ENCODE assay signal across 13 cellular contexts in genomic region chr1:36453051-36453450, GRCh38. TPM values are rescaled to one million over a fixed set of nuclear protein-coding genes. Genes with fewer than 3 reads are reported as not detected.
DNase-seq lines count a peak whose midpoint lies in the region; ATAC-seq and TF ChIP-seq lines count a peak whose summit lies in the region.
"Had no signal": no experiment of that assay in that cellular context is flagged by ENCODE, and none has a peak within 500 bp of the region (broad histone marks: within the 10 kb centered on the region; RNA-seq: fewer than 3 reads in every experiment).

No MANE protein-coding gene starts in this region.

- H3K9me3 Mint-ChIP-seq in IgD-negative memory B cell, result peaks cover 0 to 2% (median 0%) of the 10 kb centered on the region in 3 donors
- H3K9me3 Mint-ChIP-seq in nephron, result no peaks in the 10 kb centered on the region
- H3K9me3 Mint-ChIP-seq: CD4-positive, alpha-beta memory T cell; GM23338; HFFc6 had no signal

- H3K4me1 Mint-ChIP-seq in IgD-negative memory B cell (peaks cover 12 to 21% (median 15%) of the 10 kb centered on the region in 3 donors), nephron (peaks cover 18% of the 10 kb centered on the region)

- no peaks in the 10 kb centered on the region for H3K27me3 Mint-ChIP-seq in IgD-negative memory B cell
- no peaks in the 10 kb centered on the region for H3K27me3 Mint-ChIP-seq in nephron (ENCODE audit: low read depth)
- H3K27me3 Mint-ChIP-seq: CD4-positive, alpha-beta memory T cell had no signal

- H3K36me3 Mint-ChIP-seq in IgD-negative memory B cell (peaks cover 5% of the 10 kb centered on the region), nephron (ENCODE audit: low read depth) (peaks cover 21% of the 10 kb centered on the region)

- H3K9me3 ChIP-seq in BE2C, result no peaks in the 10 kb centered on the region

- peak overlapping the region in 2 of 3 donors; percentile 79 to 97 for H3K27ac Mint-ChIP-seq in IgD-negative memory B cell
- H3K27ac Mint-ChIP-seq in nephron, result no peak overlapping the region
- H3K27ac Mint-ChIP-seq: GM23338 had no signal

- no peak for DNase-seq in BE2C
- DNase-seq: ACHN; CD4-positive, alpha-beta memory T cell; DMS153; DMS79; GDM1; HCEC 1CT; HFFc6 had no signal

- no peak overlapping the region for H3K4me3 ChIP-seq in BE2C (ENCODE audit: low read depth, low read length)
- H3K4me3 ChIP-seq: GM23338 had no signal

- H3K36me3 ChIP-seq in BE2C, result peaks cover 8% of the 10 kb centered on the region; the same call in 1 of the 2 replicates

- no peaks in the 10 kb centered on the region for H3K27me3 ChIP-seq in BE2C

- no peaks in the 10 kb centered on the region for H3K4me1 ChIP-seq in BE2C

- H3K4me3 Mint-ChIP-seq in IgD-negative memory B cell (peak overlapping the region in 1 of 4 donors; percentile 68), nephron (peak overlapping the region in 2 of 3 experiments; percentile 13 to 15)

- TF ChIP-seq CTCF in nephron (IDR thresholded peaks at IDR 0.05; ENCODE audit: unreplicated experiment in 3 of 3), result no peak
- TF ChIP-seq CTCF in BE2C (IDR thresholded peaks at IDR 0.05; ENCODE audit: low read depth, low read length), result no peak

- no peak for ATAC-seq in GM18867 (IDR thresholded peaks at IDR 0.05; ENCODE audit: unreplicated experiment)
- ATAC-seq: GM23338 had no signal

RNA-seq across cellular contexts. Expression of gene OSCP1, which starts 2.8 kb away (rescaled TPM):
- 0.74 TPM for polyA plus RNA-seq in IgD-negative memory B cell
- 1.4 TPM for polyA plus RNA-seq in BE2C (2012; ENCODE audit: insufficient read depth, insufficient read length, low read depth)

RNA-seq across cellular contexts. Expression of gene MRPS15, which starts 11.1 kb away (rescaled TPM):
- 72.0 TPM for polyA plus RNA-seq in IgD-negative memory B cell
- 50.9 TPM for polyA plus RNA-seq in BE2C (2012; ENCODE audit: insufficient read depth, insufficient read length, low read depth)

RNA-seq across cellular contexts. Expression of gene CSF3R, which starts 29.7 kb away (rescaled TPM):
- polyA plus RNA-seq in IgD-negative memory B cell, result 1.9 TPM
- polyA plus RNA-seq in BE2C (2012; ENCODE audit: insufficient read depth, insufficient read length, low read depth), result 0.63 TPM
- polyA plus RNA-seq: BJ; CD4-positive, alpha-beta memory T cell; GM23338 had no signal

RNA-seq across cellular contexts. Expression of gene LSM10, which starts 55.3 kb away (rescaled TPM):
- polyA plus RNA-seq in IgD-negative memory B cell, result 345 TPM
- 119 TPM for polyA plus RNA-seq in BE2C (2012; ENCODE audit: insufficient read depth, insufficient read length, low read depth)

Comparison
In these comparisons a context has a peak if more than half of its experiments do, and no peak if none do; other contexts are left out.
1. H3K27ac Mint-ChIP-seq: peak in IgD-negative memory B cell (2 of 3); none in nephron (0 of 3).